In genomic region chr6:170368544-170368943, GRCh38 we compare ENCODE assay signal across 18 cellular contexts.
"Had no signal": no experiment of that assay in that cellular context is flagged by ENCODE, and none has a peak within 500 bp of the region (broad histone marks: within the 10 kb centered on the region; RNA-seq: fewer than 3 reads in every experiment).

No MANE protein-coding gene starts in this region.

- ATAC-seq: foreskin keratinocyte; naive thymus-derived CD4-positive, alpha-beta T cell had no signal

- H3K36me3 ChIP-seq: transverse colon had no signal

- H3K4me1 ChIP-seq: foreskin keratinocyte, sigmoid colon had no signal

- H3K27ac Mint-ChIP-seq: endodermal cell had no signal

- H3K4me3 ChIP-seq: coronary artery, sigmoid colon, stomach, thoracic aorta, transverse colon had no signal

- H3K27me3 Mint-ChIP-seq: naive thymus-derived CD4-positive, alpha-beta T cell had no signal

- DNase-seq: effector CD4-positive, alpha-beta T cell; endodermal cell; erythroblast; foreskin keratinocyte; head of caudate nucleus; hippocampal formation; left colon; mesendoderm; naive thymus-derived CD4-positive, alpha-beta T cell; nephron progenitor cell; sigmoid colon; stimulated activated CD4-positive, alpha-beta T cell treated with anti-CD3 and anti-CD28 coated beads, Interleukin-12 subunit alpha, Interleukin-12 subunit beta, amount 100 ng/mL, for 4 hours; stimulated activated naive CD4-positive, alpha-beta T cell; stomach; substantia nigra; transverse colon had no signal

- H3K9me3 ChIP-seq: sigmoid colon, stomach, thoracic aorta, transverse colon had no signal

- H3K4me3 Mint-ChIP-seq: endodermal cell; naive thymus-derived CD4-positive, alpha-beta T cell; nephron progenitor cell had no signal

- H3K27me3 ChIP-seq: foreskin keratinocyte, sigmoid colon, stomach, transverse colon had no signal

- H3K9me3 Mint-ChIP-seq: endodermal cell; naive thymus-derived CD4-positive, alpha-beta T cell; nephron progenitor cell had no signal
